14 cellular contexts compared by ENCODE assay signal in genomic region chr9:37929441-37929895, GRCh38. TPM values are rescaled to one million over a fixed set of nuclear protein-coding genes. Genes with fewer than 3 reads are reported as not detected.
DNase-seq lines count a peak whose midpoint lies in the region; ATAC-seq and TF ChIP-seq lines count a peak whose summit lies in the region.
"Had no signal": no experiment of that assay in that cellular context is flagged by ENCODE, and none has a peak within 500 bp of the region (broad histone marks: within the 10 kb centered on the region; RNA-seq: fewer than 3 reads in every experiment).

No MANE protein-coding gene starts in this region.

- peak overlapping the region; percentile 6 for H3K27ac ChIP-seq in right cardiac atrium (ENCODE audit: low read length)
- no peak overlapping the region for H3K27ac ChIP-seq in left ventricle myocardium inferior (replicated peaks)
- H3K27ac ChIP-seq: psoas muscle had no signal

- H3K4me1 ChIP-seq in right cardiac atrium (ENCODE audit: control insufficient read depth, insufficient read depth, low read length) (peaks cover 27% of the 10 kb centered on the region), left ventricle myocardium inferior (peaks cover 41% of the 10 kb centered on the region)

- CTCF ChIA-PET in activated CD4-positive, alpha-beta T cell treated with anti-CD3 and anti-CD28 coated beads, Interleukin-2, amount 10 ng/mL, durations not matched to agents 7 days and 5 days (lab: Charles Lee): no interaction called here

- no peak overlapping the region for H3K4me3 ChIP-seq in right cardiac atrium (ENCODE audit: low read length)
- no peak overlapping the region for H3K4me3 ChIP-seq in left ventricle myocardium inferior
- H3K4me3 ChIP-seq in fibroblast of pulmonary artery (replicated peaks; ENCODE audit: low read depth, low read length): no peak overlapping the region
- H3K4me3 ChIP-seq: psoas muscle had no signal

- H3K27me3 ChIP-seq in right cardiac atrium (ENCODE audit: control insufficient read depth, insufficient read depth): no peaks in the 10 kb centered on the region
- H3K27me3 ChIP-seq in left ventricle myocardium inferior (ENCODE audit: low read depth): no peaks in the 10 kb centered on the region

- H3K4me3 Mint-ChIP-seq in activated CD4-positive, alpha-beta T cell treated with anti-CD3 and anti-CD28 coated beads, Interleukin-2, amount 10 ng/mL, durations not matched to agents 7 days and 5 days: no peak overlapping the region
- H3K4me3 Mint-ChIP-seq: T-helper 2 cell treated with Interferon-gamma antibody and Interleukin-4, amounts not matched to agents 5 μg/mL and 100 μg/mL, for 36 hours had no signal

- peak in 1 of 2 donors; percentile 45 for ATAC-seq in right cardiac atrium
- no peak for ATAC-seq in GM19397 (IDR thresholded peaks at IDR 0.05; ENCODE audit: unreplicated experiment)
- no peak for ATAC-seq in GM18505 (IDR thresholded peaks at IDR 0.05; ENCODE audit: unreplicated experiment)

- intact Hi-C loops in right cardiac atrium (cut with DNase I) (no loop called here), left ventricle myocardium inferior (cut with micrococcal nuclease) (no loop called here), head of caudate nucleus (cut with DNase I) (no loop called here)

- no peak for TF ChIP-seq POLR2A in GM18505 (IDR thresholded peaks at IDR 0.05; ENCODE audit: borderline replicate concordance, extremely low read depth, insufficient read depth, insufficient read length)

- DNase-seq in right cardiac atrium: peak in 1 of 3 donors; percentile 48
- no peak for DNase-seq in left ventricle myocardium inferior
- peak; percentile 65 for DNase-seq in SW480 (ENCODE audit: low spot score)
- peak; percentile 78 for DNase-seq in fibroblast of pulmonary artery (ENCODE audit: low read depth)
- no peak for DNase-seq in activated CD4-positive, alpha-beta T cell treated with anti-CD3 and anti-CD28 coated beads, Interleukin-2, amount 10 ng/mL, durations not matched to agents 7 days and 5 days
- no peak for DNase-seq in head of caudate nucleus
- DNase-seq: DMS79; erythroblast; islet precursor cell; psoas muscle; stimulated activated CD4-positive, alpha-beta T cell treated with anti-CD3 and anti-CD28 coated beads, Interleukin-2, amount 100 ng/mL, for 24 hours had no signal

- peaks cover 8% of the 10 kb centered on the region for H3K36me3 ChIP-seq in left ventricle myocardium inferior

- 68% methylated on average over 11 of the region's 11 CpGs for WGBS in right cardiac atrium

- no peaks in the 10 kb centered on the region for H3K27me3 Mint-ChIP-seq in activated CD4-positive, alpha-beta T cell treated with anti-CD3 and anti-CD28 coated beads, Interleukin-2, amount 10 ng/mL, durations not matched to agents 7 days and 5 days

- H3K27ac Mint-ChIP-seq in activated CD4-positive, alpha-beta T cell treated with anti-CD3 and anti-CD28 coated beads, Interleukin-2, amount 10 ng/mL, durations not matched to agents 7 days and 5 days: no peak overlapping the region
- H3K27ac Mint-ChIP-seq: T-helper 2 cell treated with Interferon-gamma antibody and Interleukin-4, amounts not matched to agents 5 μg/mL and 100 μg/mL, for 36 hours had no signal

- no peaks in the 10 kb centered on the region for H3K36me3 Mint-ChIP-seq in activated CD4-positive, alpha-beta T cell treated with anti-CD3 and anti-CD28 coated beads, Interleukin-2, amount 10 ng/mL, durations not matched to agents 7 days and 5 days (ENCODE audit: low read depth)

- TF ChIP-seq CTCF in left ventricle myocardium inferior (IDR thresholded peaks at IDR 0.05; ENCODE audit: borderline replicate concordance) (no peak), fibroblast of pulmonary artery (IDR thresholded peaks at IDR 0.05; ENCODE audit: low read length, missing control alignments) (no peak)

- H3K9me3 Mint-ChIP-seq in activated CD4-positive, alpha-beta T cell treated with anti-CD3 and anti-CD28 coated beads, Interleukin-2, amount 10 ng/mL, durations not matched to agents 7 days and 5 days: no peaks in the 10 kb centered on the region
- H3K9me3 Mint-ChIP-seq: T-helper 2 cell treated with Interferon-gamma antibody and Interleukin-4, amounts not matched to agents 5 μg/mL and 100 μg/mL, for 36 hours had no signal

- H3K4me1 Mint-ChIP-seq in activated CD4-positive, alpha-beta T cell treated with anti-CD3 and anti-CD28 coated beads, Interleukin-2, amount 10 ng/mL, durations not matched to agents 7 days and 5 days: peaks cover 5% of the 10 kb centered on the region

- H3K9me3 ChIP-seq in right cardiac atrium (ENCODE audit: control insufficient read depth, low read length): no peaks in the 10 kb centered on the region
- peaks cover 7% of the 10 kb centered on the region for H3K9me3 ChIP-seq in left ventricle myocardium inferior (replicated peaks)

- POLR2A ChIA-PET in activated CD4-positive, alpha-beta T cell treated with anti-CD3 and anti-CD28 coated beads, Interleukin-2, amount 10 ng/mL, durations not matched to agents 7 days and 5 days (lab: Charles Lee): no interaction called here

RNA-seq across cellular contexts. Expression of gene SLC25A51, which starts 25.5 kb away (rescaled TPM):
- total RNA-seq in right cardiac atrium (10 to 100 TPM; 21.1 to 29.4 (median 25.9) TPM), left ventricle myocardium inferior (21.4 TPM)
- polyA plus RNA-seq in right cardiac atrium: 13.1 TPM
- total RNA-seq in activated CD4-positive, alpha-beta T cell treated with anti-CD3 and anti-CD28 coated beads, Interleukin-2, amount 10 ng/mL, durations not matched to agents 7 days and 5 days: 10 to 100 TPM; 30.5 to 36.8 TPM

Comparison
In these comparisons a context has a peak if more than half of its experiments do, and no peak if none do; other contexts are left out.
1. DNase-seq: peak in SW480 (single experiment) and fibroblast of pulmonary artery (single experiment); none in left ventricle myocardium inferior (single experiment), activated CD4-positive, alpha-beta T cell treated with anti-CD3 and anti-CD28 coated beads, Interleukin-2, amount 10 ng/mL, durations not matched to agents 7 days and 5 days (single experiment) and head of caudate nucleus (0 of 42).